ENCODE assay signal across 9 cellular contexts in genomic region chr3:192611411-192611810, GRCh38.
"Had no signal": no experiment of that assay in that cellular context is flagged by ENCODE, and none has a peak within 500 bp of the region (broad histone marks: within the 10 kb centered on the region; RNA-seq: fewer than 3 reads in every experiment).

No MANE protein-coding gene starts in this region.

- H2AFZ ChIP-seq: GM23248, GM23338 had no signal

- H3K4me3 ChIP-seq: GM23248, GM23338, HAP-1 had no signal

- H3K9ac ChIP-seq: GM23248 had no signal

- H3K27ac ChIP-seq: GM23248 had no signal

- H3K9me3 ChIP-seq: HAP-1 had no signal

- DNase-seq: GM23248, GOT3, H7, H9, HCEC 1CT, HFFc6 had no signal

- H3K36me3 ChIP-seq: HAP-1 had no signal

- H3K4me1 ChIP-seq: HAP-1 had no signal

- ATAC-seq: GM23338, HCT116 had no signal

- H3K4me2 ChIP-seq: GM23338 had no signal
